21 cellular contexts compared by ENCODE assay signal in the genomic region with DNA sequence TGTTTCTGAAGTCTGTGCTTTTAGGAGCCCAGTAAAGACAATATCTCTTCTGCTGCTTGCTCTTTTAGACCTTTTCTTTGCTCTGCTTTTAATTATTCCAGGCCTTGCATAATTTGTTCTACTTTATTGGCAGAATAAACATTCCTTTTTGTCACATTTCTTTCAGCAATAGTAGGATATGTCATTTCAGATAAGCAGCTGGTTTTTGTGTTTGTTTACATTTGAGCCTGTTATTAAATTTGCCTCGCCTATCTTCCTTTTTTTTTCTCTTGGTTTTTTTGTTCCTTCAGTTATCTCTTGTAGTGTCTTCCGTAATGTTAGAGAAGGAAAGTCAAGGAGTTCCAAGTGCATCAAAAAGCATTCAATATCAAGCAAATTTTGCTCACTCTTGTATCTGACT.
"Had no signal": no experiment of that assay in that cellular context is flagged by ENCODE, and none has a peak within 500 bp of the region (broad histone marks: within the 10 kb centered on the region; RNA-seq: fewer than 3 reads in every experiment).

No MANE protein-coding gene starts in this region.

- DNase-seq: activated CD4-positive, alpha-beta T cell treated with anti-CD3 and anti-CD28 coated beads for 36 hours; activated CD8-positive, alpha-beta T cell treated with anti-CD3 and anti-CD28 coated beads for 36 hours; activated naive CD4-positive, alpha-beta T cell treated with anti-CD3 and anti-CD28 coated beads, Interleukin-2, amount 10 ng/mL, durations not matched to agents 7 days and 5 days; activated T-cell treated with anti-CD3 and anti-CD28 coated beads, Interleukin-2, amount 50 U/mL, for 1 hour; adrenal gland; dermis blood vessel endothelial cell; effector memory CD4-positive, alpha-beta T cell; esophagus squamous epithelium; foreskin fibroblast; islet precursor cell; left colon; lower lobe of right lung; stimulated activated CD4-positive, alpha-beta T cell treated with anti-CD3 and anti-CD28 coated beads, Interleukin-2, amount 100 ng/mL, for 24 hours; stomach; trophoblast cell had no signal

- H3K36me3 ChIP-seq: adrenal gland, esophagus squamous epithelium, lower lobe of right lung, prostate gland, right atrium auricular region, stomach, vagina had no signal

- H3K27me3 ChIP-seq: adrenal gland, esophagus squamous epithelium, hepatocyte, right atrium auricular region, stomach, vagina had no signal

- H3K27me3 Mint-ChIP-seq: activated CD4-positive, alpha-beta T cell treated with anti-CD3 and anti-CD28 coated beads for 36 hours; activated CD8-positive, alpha-beta T cell treated with anti-CD3 and anti-CD28 coated beads for 36 hours; activated naive CD4-positive, alpha-beta T cell treated with anti-CD3 and anti-CD28 coated beads, Interleukin-2, amount 10 ng/mL, durations not matched to agents 7 days and 5 days had no signal

- H2AFZ ChIP-seq: hepatocyte had no signal

- H3K4me3 Mint-ChIP-seq: activated CD4-positive, alpha-beta T cell treated with anti-CD3 and anti-CD28 coated beads for 36 hours; activated CD8-positive, alpha-beta T cell treated with anti-CD3 and anti-CD28 coated beads for 36 hours; activated naive CD4-positive, alpha-beta T cell treated with anti-CD3 and anti-CD28 coated beads, Interleukin-2, amount 10 ng/mL, durations not matched to agents 7 days and 5 days; WTC11 had no signal

- H3K4me2 ChIP-seq: hepatocyte had no signal

- H3K9me3 ChIP-seq: adrenal gland, esophagus squamous epithelium, lower lobe of right lung, prostate gland, right atrium auricular region, stomach, vagina had no signal

- H3K4me3 ChIP-seq: adrenal gland, esophagus squamous epithelium, hepatocyte, lower lobe of right lung, prostate gland, right atrium auricular region, stomach, vagina had no signal

- H3K27ac Mint-ChIP-seq: activated CD4-positive, alpha-beta T cell treated with anti-CD3 and anti-CD28 coated beads for 36 hours; activated CD8-positive, alpha-beta T cell treated with anti-CD3 and anti-CD28 coated beads for 36 hours; activated naive CD4-positive, alpha-beta T cell treated with anti-CD3 and anti-CD28 coated beads, Interleukin-2, amount 10 ng/mL, durations not matched to agents 7 days and 5 days; WTC11 had no signal

- ATAC-seq: activated CD4-positive, alpha-beta T cell treated with anti-CD3 and anti-CD28 coated beads for 36 hours; activated CD8-positive, alpha-beta T cell treated with anti-CD3 and anti-CD28 coated beads for 36 hours; left colon; WTC11 had no signal

- FAIRE-seq: bronchial epithelial cell had no signal

- H3K4me1 ChIP-seq: prostate gland had no signal

- H3K27ac ChIP-seq: adrenal gland, hepatocyte, lower lobe of right lung, prostate gland, right atrium auricular region, vagina had no signal

- H3K4me1 Mint-ChIP-seq: WTC11 had no signal
